8 cellular contexts compared by ENCODE assay signal in genomic region chrX:154526901-154527675, GRCh38. TPM values are rescaled to one million over a fixed set of nuclear protein-coding genes. Genes with fewer than 3 reads are reported as not detected.
DNase-seq lines count a peak whose midpoint lies in the region; ATAC-seq, FAIRE-seq and TF ChIP-seq lines count a peak whose summit lies in the region.

No MANE protein-coding gene starts in this region.

- ATAC-seq in HG03159 (IDR thresholded peaks at IDR 0.05; ENCODE audit: unreplicated experiment) (peak; percentile 69), right lobe of liver (peak; percentile 91 to 97 (median 95)), GM21381 (IDR thresholded peaks at IDR 0.05; ENCODE audit: unreplicated experiment) (no peak)

- peak in 55 of 56 donors; percentile 29 to 73 (median 57) for TF ChIP-seq CTCF in dorsolateral prefrontal cortex (IDR thresholded peaks at IDR 0.05 in 54 of 56, conservative IDR thresholded peaks at IDR 0.05 in 2 of 56; ENCODE audit: low read depth in 1 of 56, partially characterized antibody in 56 of 56)
- peak; percentile 36 to 50 (median 44) for TF ChIP-seq CTCF in right lobe of liver (IDR thresholded peaks at IDR 0.05)

- FAIRE-seq in GM12892 (lab: Jason Lieb, UNC): peak; percentile 87

- WGBS in right lobe of liver (ENCODE audit: insufficient coverage, low coverage, low lambda C conversion rate, missing lambda C conversion rate): 4% methylated on average over 11 of the region's 15 CpGs

- H3K36me3 ChIP-seq in right lobe of liver: no peaks in the 10 kb centered on the region

- TF ChIP-seq POLR2A in GM12892 (IDR thresholded peaks at IDR 0.05; ENCODE audit: low read depth, low read length): peak; percentile 28; the same call in 1 of the 2 replicates
- no peak for TF ChIP-seq POLR2A in right lobe of liver (IDR thresholded peaks at IDR 0.05)

- H3K27me3 ChIP-seq in dorsolateral prefrontal cortex: peaks cover 0 to 60% (median 10%) of the 10 kb centered on the region in 45 donors
- H3K27me3 ChIP-seq in right lobe of liver: no peaks in the 10 kb centered on the region

- H3K9me3 ChIP-seq in right lobe of liver: no peaks in the 10 kb centered on the region

- peaks cover 0 to 3% (median 0%) of the 10 kb centered on the region in 4 donors for H3K4me1 ChIP-seq in right lobe of liver

- intact Hi-C loops in dorsolateral prefrontal cortex (cut with DNase I) (no loop called here), right lobe of liver (cut with DNase I) (no loop called here)

- H3K27ac ChIP-seq in dorsolateral prefrontal cortex: peak overlapping the region in 57 of 59 donors; percentile 11 to 88 (median 71)
- H3K27ac ChIP-seq in right lobe of liver: peak overlapping the region in 2 of 3 donors; percentile 21 to 49

- H3K4me3 ChIP-seq in dorsolateral prefrontal cortex (peak overlapping the region in 54 of 59 donors; percentile 5 to 65 (median 40)), right lobe of liver (no peak overlapping the region)

- DNase-seq in GM12892 (ENCODE audit: insufficient read length) (peak; percentile 47), NCI-H510A (lab: John Stamatoyannopoulos, UW) (peak; percentile 53), dorsolateral prefrontal cortex (peak; percentile 55 to 83 (median 76)), right lobe of liver (peak in 2 of 3 donors; percentile 67 to 71)
- DNase-seq in activated CD4-positive, alpha-beta T cell treated with anti-CD3 and anti-CD28 coated beads for 1 hour: peak; percentile 38
- peak; percentile 51 to 52 for DNase-seq in stimulated activated CD4-positive, alpha-beta T cell treated with anti-CD3 and anti-CD28 coated beads, Interleukin-4, amount 100 ng/mL, for 4 hours

RNA-seq across cellular contexts. Expression of gene FAM3A, which starts 11.1 kb away (rescaled TPM):
- polyA plus RNA-seq in GM12892 (2012; ENCODE audit: missing spikeins): 9.8 TPM
- total RNA-seq in dorsolateral prefrontal cortex: 10 to 100 TPM; 33.9 to 82.8 (median 51.1) TPM
- total RNA-seq in right lobe of liver: 10 to 100 TPM; 23.5 to 44.2 (median 34.9) TPM

RNA-seq across cellular contexts. Expression of gene G6PD, which starts 19.6 kb away (rescaled TPM):
- 25.1 TPM for polyA plus RNA-seq in GM12892 (2012; ENCODE audit: missing spikeins)
- 10 to 100 TPM; 33.1 to 65.0 (median 50.4) TPM for total RNA-seq in dorsolateral prefrontal cortex
- 10 to 100 TPM in 1 of 6 experiments, 1 to 10 TPM in 5; 3.3 to 10.1 (median 7.5) TPM for total RNA-seq in right lobe of liver

RNA-seq across cellular contexts. Expression of gene IKBKG, which starts 20.3 kb away (rescaled TPM):
- polyA plus RNA-seq in GM12892 (2012; ENCODE audit: missing spikeins): 12.3 TPM
- 10 to 100 TPM; 16.3 to 36.4 (median 27.2) TPM for total RNA-seq in dorsolateral prefrontal cortex
- 10 to 100 TPM; 32.8 to 83.3 (median 46.5) TPM for total RNA-seq in right lobe of liver

RNA-seq across cellular contexts. Expression of gene SLC10A3, which starts 36.7 kb away (rescaled TPM):
- polyA plus RNA-seq in GM12892 (2012; ENCODE audit: missing spikeins): 5.6 TPM
- 10 to 100 TPM in 12 of 120 experiments, 1 to 10 TPM in 108; 5.3 to 12.1 (median 8.2) TPM for total RNA-seq in dorsolateral prefrontal cortex
- total RNA-seq in right lobe of liver: 10 to 100 TPM in 1 of 6 experiments, 1 to 10 TPM in 5; 3.0 to 15.2 (median 5.1) TPM

RNA-seq across cellular contexts. Expression of gene UBL4A, which starts 40.7 kb away (rescaled TPM):
- 20.3 TPM for polyA plus RNA-seq in GM12892 (2012; ENCODE audit: missing spikeins)
- 10 to 100 TPM; 30.3 to 72.2 (median 51.7) TPM for total RNA-seq in dorsolateral prefrontal cortex
- total RNA-seq in right lobe of liver: 10 to 100 TPM; 12.6 to 34.8 (median 15.5) TPM

Comparison
In these comparisons a context has a peak if more than half of its experiments do, and no peak if none do; other contexts are left out.
1. H3K4me3 ChIP-seq: peak in dorsolateral prefrontal cortex (54 of 59); none in right lobe of liver (0 of 3).
2. Peak in every context shown above with its lines, with median percentiles within 50 percentile points of each other: DNase-seq.